Comparison of ENCODE assay signal across 17 cellular contexts in the genomic region with DNA sequence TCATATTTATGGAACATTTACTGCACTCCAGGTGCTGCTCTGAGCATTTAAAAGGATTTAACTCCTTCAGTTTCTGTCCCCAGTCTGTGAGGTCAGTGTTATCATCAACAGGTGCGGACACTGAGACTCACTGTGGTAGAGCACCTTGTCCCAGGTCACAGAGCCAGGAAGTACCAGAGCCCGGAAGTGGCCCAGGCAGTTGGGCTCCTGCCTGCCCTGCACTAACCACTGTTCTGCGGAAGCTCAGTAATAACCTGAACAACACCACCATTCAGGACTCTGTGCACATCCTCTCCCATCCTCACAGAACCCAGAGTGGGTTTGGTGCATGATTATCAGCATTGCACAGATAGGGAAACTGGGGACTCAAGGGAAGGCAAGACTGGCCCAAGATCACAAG. TPM values are rescaled to one million over a fixed set of nuclear protein-coding genes. Genes with fewer than 3 reads are reported as not detected.
DNase-seq lines count a peak whose midpoint lies in the region; ATAC-seq and TF ChIP-seq lines count a peak whose summit lies in the region.
"Had no signal": no experiment of that assay in that cellular context is flagged by ENCODE, and none has a peak within 500 bp of the region (broad histone marks: within the 10 kb centered on the region; RNA-seq: fewer than 3 reads in every experiment).

No MANE protein-coding gene starts in this region.

- H3K4me3 ChIP-seq in mucosa of descending colon: no peak overlapping the region
- H3K4me3 ChIP-seq: heart left ventricle, pancreas, tibial artery had no signal

- ATAC-seq in mucosa of descending colon (peak; percentile 88), GM18498 (IDR thresholded peaks at IDR 0.05; ENCODE audit: unreplicated experiment) (no peak)
- ATAC-seq: heart left ventricle, pancreas had no signal

- intact Hi-C loops in mucosa of descending colon (cut with DNase I, micrococcal nuclease): no loop called here

- H3K36me3 ChIP-seq in mucosa of descending colon (ENCODE audit: low read depth): no peaks in the 10 kb centered on the region
- H3K36me3 ChIP-seq: heart left ventricle, pancreas, tibial artery had no signal

- peak; percentile 34 for DNase-seq in stimulated activated CD4-positive, alpha-beta T cell treated with anti-CD3 and anti-CD28 coated beads, Interleukin-4, amount 100 ng/mL, for 24 hours
- no peak for DNase-seq in stimulated activated CD4-positive, alpha-beta T cell treated with anti-CD3 and anti-CD28 coated beads, Interleukin-4, amount 100 ng/mL, for 4 hours
- peak; percentile 11 to 20 for DNase-seq in activated T-helper 1 cell treated with anti-CD3 and anti-CD28 coated beads, Interleukin-2, amount 50 U/mL, for 16 hours (ENCODE audit: low read depth in 1 of 2, low spot score in 1 of 2)
- DNase-seq in mucosa of descending colon (peak in 2 of 3 donors; percentile 20 to 70), G401 (ENCODE audit: low spot score) (no peak), islet precursor cell (no peak), NCI-H1694 (lab: John Stamatoyannopoulos, UW) (no peak)
- DNase-seq: heart left ventricle, Karpas-422, NCI-H1417, pancreas, Right ventricle myocardium superior, T1000, tibial artery had no signal

- no peaks in the 10 kb centered on the region for H3K9me3 ChIP-seq in mucosa of descending colon
- H3K9me3 ChIP-seq: heart left ventricle, pancreas, tibial artery had no signal

- no peak for TF ChIP-seq CTCF in mucosa of descending colon (IDR thresholded peaks at IDR 0.05)

- in situ Hi-C loops in G401 (cut with HindIII; ENCODE audit: low sequenced_read_pairs): no loop called here

- H3K4me1 ChIP-seq in mucosa of descending colon (ENCODE audit: low read depth): no peaks in the 10 kb centered on the region
- H3K4me1 ChIP-seq: pancreas, tibial artery had no signal

RNA-seq across cellular contexts. Expression of a gene that starts 16.8 kb away (rescaled TPM):
- total RNA-seq in mucosa of descending colon: 1 to 10 TPM; 1.1 to 1.7 (median 1.2) TPM
- not detected in 2 replicates for total RNA-seq in G401 (2014; rRNA removed; shearing (Covaris generic))
- total RNA-seq: dermis blood vessel endothelial cell, kidney epithelial cell, Right ventricle myocardium superior had no signal

RNA-seq across cellular contexts. Expression of a gene that starts 54.6 kb away (rescaled TPM):
- total RNA-seq in mucosa of descending colon: 1 to 10 TPM in 2 of 3 donors, not detected in 1; 6.0 to 8.3 TPM
- 0.75 and 2.5 TPM in 2 replicates for total RNA-seq in G401 (2014; rRNA removed; shearing (Covaris generic))

Comparison
In these comparisons a context has a peak if more than half of its experiments do, and no peak if none do; other contexts are left out.
1. DNase-seq: peak in stimulated activated CD4-positive, alpha-beta T cell treated with anti-CD3 and anti-CD28 coated beads, Interleukin-4, amount 100 ng/mL, for 24 hours (single experiment), activated T-helper 1 cell treated with anti-CD3 and anti-CD28 coated beads, Interleukin-2, amount 50 U/mL, for 16 hours (2 of 2) and mucosa of descending colon (2 of 3); none in stimulated activated CD4-positive, alpha-beta T cell treated with anti-CD3 and anti-CD28 coated beads, Interleukin-4, amount 100 ng/mL, for 4 hours (0 of 2), G401 (single experiment), islet precursor cell (single experiment) and NCI-H1694 (single experiment).